ENCODE assay signal across 16 cellular contexts in the genomic region with DNA sequence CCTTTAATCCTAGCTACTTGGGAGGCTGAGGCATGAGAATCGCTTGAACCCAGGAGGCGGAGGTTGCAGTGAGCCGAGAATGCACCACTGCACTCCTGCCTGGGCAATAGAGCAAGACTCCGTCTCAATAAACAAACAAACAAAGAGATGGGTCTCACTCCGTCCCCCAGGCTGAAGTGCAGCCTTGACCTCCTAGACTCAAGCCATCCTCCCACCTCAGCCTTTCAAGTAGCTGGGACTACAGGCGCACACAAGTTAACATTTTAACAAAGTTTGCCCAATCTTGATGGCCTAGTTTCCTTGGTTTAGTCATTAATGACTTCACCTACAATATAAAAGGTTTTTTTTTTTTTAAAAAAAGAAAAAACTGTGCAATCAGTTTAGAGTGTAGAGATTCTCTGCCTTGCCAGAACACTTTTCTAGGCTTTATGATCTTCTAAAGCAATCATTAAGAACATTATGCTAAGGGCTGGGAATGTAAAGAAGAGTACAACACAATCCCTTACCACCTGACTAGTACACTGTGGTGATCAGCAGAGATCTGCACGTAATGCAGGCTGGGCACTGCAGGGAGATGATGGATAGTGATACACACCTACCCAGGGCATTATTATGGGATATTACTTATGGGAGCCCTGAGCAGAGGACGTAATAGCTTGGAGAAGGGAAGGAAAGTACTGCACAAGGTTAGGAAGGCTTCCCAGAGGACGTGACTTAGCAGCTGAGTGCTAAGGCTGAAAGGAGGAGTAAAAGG.
"Had no signal": no experiment of that assay in that cellular context is flagged by ENCODE, and none has a peak within 500 bp of the region (broad histone marks: within the 10 kb centered on the region; RNA-seq: fewer than 3 reads in every experiment).

No MANE protein-coding gene starts in this region.

- ATAC-seq: left lung, pancreas had no signal

- H3K27ac ChIP-seq: esophagus muscularis mucosa, left lung, neural progenitor cell, pancreas, upper lobe of left lung had no signal

- H3K9me3 Mint-ChIP-seq: activated CD4-positive, alpha-beta T cell treated with anti-CD3 and anti-CD28 coated beads, Interleukin-2, amount 10 ng/mL, durations not matched to agents 7 days and 5 days; neural progenitor cell had no signal

- H3K9me3 ChIP-seq: esophagus muscularis mucosa, left lung, pancreas, upper lobe of left lung had no signal

- H2AFZ ChIP-seq: neural progenitor cell had no signal

- H3K4me3 ChIP-seq: dorsolateral prefrontal cortex, esophagus muscularis mucosa, left lung, neural progenitor cell, pancreas, smooth muscle cell, upper lobe of left lung had no signal

- H3K4me2 ChIP-seq: neural progenitor cell, smooth muscle cell had no signal

- H3K9ac ChIP-seq: neural progenitor cell had no signal

- H3K27me3 Mint-ChIP-seq: activated CD4-positive, alpha-beta T cell treated with anti-CD3 and anti-CD28 coated beads, Interleukin-2, amount 10 ng/mL, durations not matched to agents 7 days and 5 days; activated naive CD8-positive, alpha-beta T cell had no signal

- H3K27me3 ChIP-seq: dorsolateral prefrontal cortex, esophagus muscularis mucosa, left lung, neural progenitor cell, pancreas, upper lobe of left lung had no signal

- H3K36me3 ChIP-seq: pancreas had no signal

- H3K4me3 Mint-ChIP-seq: activated CD4-positive, alpha-beta T cell treated with anti-CD3 and anti-CD28 coated beads, Interleukin-2, amount 10 ng/mL, durations not matched to agents 7 days and 5 days; activated naive CD8-positive, alpha-beta T cell; neural progenitor cell had no signal

- DNase-seq: activated CD4-positive, alpha-beta T cell treated with anti-CD3 and anti-CD28 coated beads, Interleukin-2, amount 10 ng/mL, durations not matched to agents 7 days and 5 days; activated CD4-positive, CD25-positive, alpha-beta regulatory T cell; activated CD8-positive, alpha-beta memory T cell treated with anti-CD3 and anti-CD28 coated beads for 24 hours; activated effector memory CD4-positive, alpha-beta T cell treated with Interleukin-2 at 50 U/mL for 16 hours; anterior cingulate cortex; dorsolateral prefrontal cortex; left lung; mesenchymal stem cell; pancreas; substantia nigra; T-helper 2 cell; upper lobe of left lung had no signal

- H3K27ac Mint-ChIP-seq: activated CD4-positive, alpha-beta T cell treated with anti-CD3 and anti-CD28 coated beads, Interleukin-2, amount 10 ng/mL, durations not matched to agents 7 days and 5 days; activated naive CD8-positive, alpha-beta T cell; neural progenitor cell had no signal
